Comparison of ENCODE assay signal across 1 cellular context in genomic region chr12:41179507-41179906, GRCh38.
TF ChIP-seq lines count a peak whose summit lies in the region.
"Not testable (repeated sequence)": the region's sequence is repeated elsewhere in the genome, so short reads cannot be mapped to it uniquely, and the experiment has no call there.

No MANE protein-coding gene starts in this region.

- CTCF ChIA-PET in HEK293 (lab: Yijun Ruan, JAX) = not testable (repeated sequence)

- not testable (repeated sequence) for H3K36me3 ChIP-seq in HEK293 (ENCODE audit: control insufficient read depth in 2 of 2, insufficient read depth in 1 of 2, low read length in 2 of 2)

- not testable (repeated sequence) for H3K27ac ChIP-seq in HEK293 (ENCODE audit: extremely low read depth, low read depth, low read length)

- not testable (repeated sequence) for H3K4me3 ChIP-seq in HEK293 (ENCODE audit: low read depth, low read length)

- H3K9me3 ChIP-seq in HEK293 (ENCODE audit: control insufficient read depth, insufficient read depth, low read depth, low read length) = not testable (repeated sequence)

- not testable (repeated sequence) for H3K4me1 ChIP-seq in HEK293 (ENCODE audit: control insufficient read depth, insufficient read depth, low read length)

- POLR2A ChIA-PET in HEK293 (lab: Yijun Ruan, JAX) = not testable (repeated sequence)

- not testable (repeated sequence) for TF ChIP-seq CTCF in HEK293 (tag by site-specific recombination; IDR thresholded peaks at IDR 0.05)

TF ChIP-seq in HEK293, 187 proteins besides CTCF, POLR2A, EP300 and RAD21:
- TF ChIP-seq SCRT2 (tag by site-specific recombination; IDR thresholded peaks at IDR 0.05) (peak; percentile 77), SCRT1 (tag by site-specific recombination; IDR thresholded peaks at IDR 0.05; ENCODE audit: borderline replicate concordance) (0 out of 2 replicates have a peak, but pooled peaks have one; percentile 65)
